In the genomic region with DNA sequence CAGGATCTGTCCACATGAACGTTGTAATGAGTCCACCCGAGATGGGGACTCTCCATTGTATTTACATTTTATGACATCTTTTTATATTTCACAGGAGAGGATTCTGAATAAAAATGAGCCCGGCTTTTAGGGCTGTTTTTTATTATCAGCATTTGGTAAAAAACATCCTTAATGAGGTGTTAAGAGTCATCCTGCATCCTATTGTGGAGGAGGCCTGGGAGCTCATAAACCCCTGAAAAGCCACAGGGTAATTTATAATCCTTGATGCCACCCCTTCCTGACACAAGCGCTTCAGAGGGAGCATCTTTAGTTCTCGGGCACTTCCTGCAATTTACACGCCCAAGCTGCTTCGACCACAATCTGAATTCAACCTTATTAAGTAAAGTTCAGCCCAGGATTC, we compare ENCODE assay signal across 1 cellular context.
TF ChIP-seq lines count a peak whose summit lies in the region.

No MANE protein-coding gene starts in this region.

TF ChIP-seq in GM23338, 12 proteins besides CTCF, POLR2A, EP300 and RAD21 (continued from another document):
- TF ChIP-seq, protein P1, sequence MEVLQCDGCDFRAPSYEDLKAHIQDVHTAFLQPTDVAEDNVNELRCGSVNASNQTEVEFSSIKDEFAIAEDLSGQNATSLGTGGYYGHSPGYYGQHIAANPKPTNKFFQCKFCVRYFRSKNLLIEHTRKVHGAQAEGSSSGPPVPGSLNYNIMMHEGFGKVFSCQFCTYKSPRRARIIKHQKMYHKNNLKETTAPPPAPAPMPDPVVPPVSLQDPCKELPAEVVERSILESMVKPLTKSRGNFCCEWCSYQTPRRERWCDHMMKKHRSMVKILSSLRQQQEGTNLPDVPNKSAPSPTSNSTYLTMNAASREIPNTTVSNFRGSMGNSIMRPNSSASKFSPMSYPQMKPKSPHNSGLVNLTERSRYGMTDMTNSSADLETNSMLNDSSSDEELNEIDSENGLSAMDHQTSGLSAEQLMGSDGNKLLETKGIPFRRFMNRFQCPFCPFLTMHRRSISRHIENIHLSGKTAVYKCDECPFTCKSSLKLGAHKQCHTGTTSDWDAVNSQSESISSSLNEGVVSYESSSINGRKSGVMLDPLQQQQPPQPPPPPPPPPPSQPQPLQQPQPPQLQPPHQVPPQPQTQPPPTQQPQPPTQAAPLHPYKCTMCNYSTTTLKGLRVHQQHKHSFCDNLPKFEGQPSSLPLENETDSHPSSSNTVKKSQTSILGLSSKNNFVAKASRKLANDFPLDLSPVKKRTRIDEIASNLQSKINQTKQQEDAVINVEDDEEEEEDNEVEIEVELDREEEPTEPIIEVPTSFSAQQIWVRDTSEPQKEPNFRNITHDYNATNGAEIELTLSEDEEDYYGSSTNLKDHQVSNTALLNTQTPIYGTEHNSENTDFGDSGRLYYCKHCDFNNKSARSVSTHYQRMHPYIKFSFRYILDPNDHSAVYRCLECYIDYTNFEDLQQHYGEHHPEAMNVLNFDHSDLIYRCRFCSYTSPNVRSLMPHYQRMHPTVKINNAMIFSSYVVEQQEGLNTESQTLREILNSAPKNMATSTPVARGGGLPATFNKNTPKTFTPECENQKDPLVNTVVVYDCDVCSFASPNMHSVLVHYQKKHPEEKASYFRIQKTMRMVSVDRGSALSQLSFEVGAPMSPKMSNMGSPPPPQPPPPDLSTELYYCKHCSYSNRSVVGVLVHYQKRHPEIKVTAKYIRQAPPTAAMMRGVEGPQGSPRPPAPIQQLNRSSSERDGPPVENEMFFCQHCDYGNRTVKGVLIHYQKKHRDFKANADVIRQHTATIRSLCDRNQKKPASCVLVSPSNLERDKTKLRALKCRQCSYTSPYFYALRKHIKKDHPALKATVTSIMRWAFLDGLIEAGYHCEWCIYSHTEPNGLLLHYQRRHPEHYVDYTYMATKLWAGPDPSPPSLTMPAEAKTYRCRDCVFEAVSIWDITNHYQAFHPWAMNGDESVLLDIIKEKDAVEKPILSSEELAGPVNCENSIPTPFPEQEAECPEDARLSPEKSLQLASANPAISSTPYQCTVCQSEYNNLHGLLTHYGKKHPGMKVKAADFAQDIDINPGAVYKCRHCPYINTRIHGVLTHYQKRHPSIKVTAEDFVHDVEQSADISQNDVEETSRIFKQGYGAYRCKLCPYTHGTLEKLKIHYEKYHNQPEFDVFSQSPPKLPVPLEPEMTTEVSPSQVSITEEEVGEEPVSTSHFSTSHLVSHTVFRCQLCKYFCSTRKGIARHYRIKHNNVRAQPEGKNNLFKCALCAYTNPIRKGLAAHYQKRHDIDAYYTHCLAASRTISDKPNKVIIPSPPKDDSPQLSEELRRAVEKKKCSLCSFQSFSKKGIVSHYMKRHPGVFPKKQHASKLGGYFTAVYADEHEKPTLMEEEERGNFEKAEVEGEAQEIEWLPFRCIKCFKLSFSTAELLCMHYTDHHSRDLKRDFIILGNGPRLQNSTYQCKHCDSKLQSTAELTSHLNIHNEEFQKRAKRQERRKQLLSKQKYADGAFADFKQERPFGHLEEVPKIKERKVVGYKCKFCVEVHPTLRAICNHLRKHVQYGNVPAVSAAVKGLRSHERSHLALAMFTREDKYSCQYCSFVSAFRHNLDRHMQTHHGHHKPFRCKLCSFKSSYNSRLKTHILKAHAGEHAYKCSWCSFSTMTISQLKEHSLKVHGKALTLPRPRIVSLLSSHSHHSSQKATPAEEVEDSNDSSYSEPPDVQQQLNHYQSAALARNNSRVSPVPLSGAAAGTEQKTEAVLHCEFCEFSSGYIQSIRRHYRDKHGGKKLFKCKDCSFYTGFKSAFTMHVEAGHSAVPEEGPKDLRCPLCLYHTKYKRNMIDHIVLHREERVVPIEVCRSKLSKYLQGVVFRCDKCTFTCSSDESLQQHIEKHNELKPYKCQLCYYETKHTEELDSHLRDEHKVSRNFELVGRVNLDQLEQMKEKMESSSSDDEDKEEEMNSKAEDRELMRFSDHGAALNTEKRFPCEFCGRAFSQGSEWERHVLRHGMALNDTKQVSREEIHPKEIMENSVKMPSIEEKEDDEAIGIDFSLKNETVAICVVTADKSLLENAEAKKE (CRISPR knock-in tag; IDR thresholded peaks at IDR 0.05), result no peak
- TF ChIP-seq EZH2phosphoT487 (IDR thresholded peaks at IDR 0.05; ENCODE audit: unreplicated experiment), result no peak
- no peak for TF ChIP-seq NANOG (IDR thresholded peaks at IDR 0.05; ENCODE audit: borderline replicate concordance)
- no peak for TF ChIP-seq STAT1 (IDR thresholded peaks at IDR 0.05; ENCODE audit: unreplicated experiment)
- no peak for TF ChIP-seq ZNF331 (CRISPR knock-in tag; IDR thresholded peaks at IDR 0.05; ENCODE audit: low read depth)
- TF ChIP-seq, protein P2, sequence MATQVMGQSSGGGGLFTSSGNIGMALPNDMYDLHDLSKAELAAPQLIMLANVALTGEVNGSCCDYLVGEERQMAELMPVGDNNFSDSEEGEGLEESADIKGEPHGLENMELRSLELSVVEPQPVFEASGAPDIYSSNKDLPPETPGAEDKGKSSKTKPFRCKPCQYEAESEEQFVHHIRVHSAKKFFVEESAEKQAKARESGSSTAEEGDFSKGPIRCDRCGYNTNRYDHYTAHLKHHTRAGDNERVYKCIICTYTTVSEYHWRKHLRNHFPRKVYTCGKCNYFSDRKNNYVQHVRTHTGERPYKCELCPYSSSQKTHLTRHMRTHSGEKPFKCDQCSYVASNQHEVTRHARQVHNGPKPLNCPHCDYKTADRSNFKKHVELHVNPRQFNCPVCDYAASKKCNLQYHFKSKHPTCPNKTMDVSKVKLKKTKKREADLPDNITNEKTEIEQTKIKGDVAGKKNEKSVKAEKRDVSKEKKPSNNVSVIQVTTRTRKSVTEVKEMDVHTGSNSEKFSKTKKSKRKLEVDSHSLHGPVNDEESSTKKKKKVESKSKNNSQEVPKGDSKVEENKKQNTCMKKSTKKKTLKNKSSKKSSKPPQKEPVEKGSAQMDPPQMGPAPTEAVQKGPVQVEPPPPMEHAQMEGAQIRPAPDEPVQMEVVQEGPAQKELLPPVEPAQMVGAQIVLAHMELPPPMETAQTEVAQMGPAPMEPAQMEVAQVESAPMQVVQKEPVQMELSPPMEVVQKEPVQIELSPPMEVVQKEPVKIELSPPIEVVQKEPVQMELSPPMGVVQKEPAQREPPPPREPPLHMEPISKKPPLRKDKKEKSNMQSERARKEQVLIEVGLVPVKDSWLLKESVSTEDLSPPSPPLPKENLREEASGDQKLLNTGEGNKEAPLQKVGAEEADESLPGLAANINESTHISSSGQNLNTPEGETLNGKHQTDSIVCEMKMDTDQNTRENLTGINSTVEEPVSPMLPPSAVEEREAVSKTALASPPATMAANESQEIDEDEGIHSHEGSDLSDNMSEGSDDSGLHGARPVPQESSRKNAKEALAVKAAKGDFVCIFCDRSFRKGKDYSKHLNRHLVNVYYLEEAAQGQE (IDR thresholded peaks at IDR 0.05; ENCODE audit: unreplicated experiment), result no peak
- TF ChIP-seq CREB1 (CRISPR knock-in tag; IDR thresholded peaks at IDR 0.05; ENCODE audit: low read depth), result no peak
